Comparison of ENCODE assay signal across 30 cellular contexts in genomic region chr3:130973401-130973800, GRCh38.
"Had no signal": no experiment of that assay in that cellular context is flagged by ENCODE, and none has a peak within 500 bp of the region (broad histone marks: within the 10 kb centered on the region; RNA-seq: fewer than 3 reads in every experiment).

No MANE protein-coding gene starts in this region.

- H3K4me3 ChIP-seq: body of pancreas, esophagus squamous epithelium, gastrocnemius medialis, heart left ventricle had no signal

- H3K4me1 Mint-ChIP-seq: activated CD4-positive, alpha-beta T cell treated with anti-CD3 and anti-CD28 coated beads, Interleukin-2, amount 10 ng/mL, durations not matched to agents 7 days and 5 days had no signal

- H3K4me3 Mint-ChIP-seq: activated CD4-positive, alpha-beta memory T cell treated with anti-CD3 and anti-CD28 coated beads, Interleukin-2, amount 10 ng/mL, durations not matched to agents 7 days and 5 days; activated CD4-positive, alpha-beta T cell treated with anti-CD3 and anti-CD28 coated beads, Interleukin-2, amount 10 ng/mL, durations not matched to agents 7 days and 5 days; activated naive CD8-positive, alpha-beta T cell; activated T-cell treated with anti-CD3 and anti-CD28 coated beads, Interleukin-2, amount 50 U/mL, for 24 hours; activated T-cell treated with anti-CD3 and anti-CD28 coated beads, Interleukin-2, amount 50 U/mL, for 72 hours; effector memory CD8-positive, alpha-beta T cell; T-helper 17 cell had no signal

- H3K9me3 ChIP-seq: body of pancreas, esophagus squamous epithelium, gastrocnemius medialis, heart left ventricle had no signal

- H3K9me3 Mint-ChIP-seq: activated CD4-positive, alpha-beta memory T cell treated with anti-CD3 and anti-CD28 coated beads, Interleukin-2, amount 10 ng/mL, durations not matched to agents 7 days and 5 days; activated CD4-positive, alpha-beta T cell treated with anti-CD3 and anti-CD28 coated beads, Interleukin-2, amount 10 ng/mL, durations not matched to agents 7 days and 5 days; activated T-cell treated with anti-CD3 and anti-CD28 coated beads, Interleukin-2, amount 50 U/mL, for 24 hours; activated T-cell treated with anti-CD3 and anti-CD28 coated beads, Interleukin-2, amount 50 U/mL, for 72 hours; effector memory CD8-positive, alpha-beta T cell had no signal

- H3K27ac ChIP-seq: body of pancreas, epithelial cell of prostate, foreskin keratinocyte, gastrocnemius medialis, heart left ventricle had no signal

- H3K27ac Mint-ChIP-seq: activated CD4-positive, alpha-beta memory T cell treated with anti-CD3 and anti-CD28 coated beads, Interleukin-2, amount 10 ng/mL, durations not matched to agents 7 days and 5 days; activated CD4-positive, alpha-beta T cell treated with anti-CD3 and anti-CD28 coated beads, Interleukin-2, amount 10 ng/mL, durations not matched to agents 7 days and 5 days; activated naive CD8-positive, alpha-beta T cell; activated T-cell treated with anti-CD3 and anti-CD28 coated beads, Interleukin-2, amount 50 U/mL, for 24 hours; activated T-cell treated with anti-CD3 and anti-CD28 coated beads, Interleukin-2, amount 50 U/mL, for 72 hours; effector memory CD8-positive, alpha-beta T cell; T-helper 17 cell had no signal

- H3K27me3 ChIP-seq: body of pancreas, esophagus squamous epithelium, foreskin keratinocyte, gastrocnemius medialis, heart left ventricle had no signal

- DNase-seq: activated CD4-positive, alpha-beta memory T cell treated with anti-CD3 and anti-CD28 coated beads, Interleukin-2, amount 10 ng/mL, durations not matched to agents 7 days and 5 days; activated CD4-positive, alpha-beta T cell treated with anti-CD3 and anti-CD28 coated beads for 1 hour; activated CD4-positive, alpha-beta T cell treated with anti-CD3 and anti-CD28 coated beads for 4 hours; activated CD4-positive, alpha-beta T cell treated with anti-CD3 and anti-CD28 coated beads, Interleukin-2, amount 10 ng/mL, durations not matched to agents 7 days and 5 days; activated CD4-positive, alpha-beta T cell treated with anti-CD3 and anti-CD28 coated beads, Interleukin-2, amount 50 U/mL, for 4 hours; activated CD4-positive, CD25-positive, alpha-beta regulatory T cell; activated CD8-positive, alpha-beta memory T cell treated with anti-CD3 and anti-CD28 coated beads, Interleukin-2, amount 50 U/mL, for 48 hours; activated effector memory CD4-positive, alpha-beta T cell treated with Interleukin-2 at 50 U/mL for 16 hours; activated gamma-delta T cell treated with Interleukin-2 at 50 U/mL for 16 hours; activated naive CD4-positive, alpha-beta T cell treated with anti-CD3 and anti-CD28 coated beads, Interleukin-2, amount 50 U/mL, for 16 hours; activated naive CD4-positive, alpha-beta T cell treated with Interleukin-2 at 50 U/mL for 16 hours; activated T-cell treated with anti-CD3 and anti-CD28 coated beads for 4 hours; activated T-cell treated with anti-CD3 and anti-CD28 coated beads, Interleukin-2, amount 50 U/mL, for 24 hours; activated T-cell treated with anti-CD3 and anti-CD28 coated beads, Interleukin-2, amount 50 U/mL, for 72 hours; amniotic stem cell; anterior cingulate cortex; body of pancreas; cortex of kidney; dermis blood vessel endothelial cell; effector CD4-positive, alpha-beta T cell; effector memory CD8-positive, alpha-beta T cell; esophagus squamous epithelium; foreskin keratinocyte; gastrocnemius medialis; glutamatergic neuron; heart left ventricle; T-helper 1 cell; T-helper 17 cell had no signal

- H3K27me3 Mint-ChIP-seq: activated CD4-positive, alpha-beta memory T cell treated with anti-CD3 and anti-CD28 coated beads, Interleukin-2, amount 10 ng/mL, durations not matched to agents 7 days and 5 days; activated CD4-positive, alpha-beta T cell treated with anti-CD3 and anti-CD28 coated beads, Interleukin-2, amount 10 ng/mL, durations not matched to agents 7 days and 5 days; activated naive CD8-positive, alpha-beta T cell; activated T-cell treated with anti-CD3 and anti-CD28 coated beads, Interleukin-2, amount 50 U/mL, for 24 hours; effector memory CD8-positive, alpha-beta T cell; T-helper 17 cell had no signal

- H3K4me1 ChIP-seq: body of pancreas, gastrocnemius medialis had no signal

- ATAC-seq: activated T-cell treated with anti-CD3 and anti-CD28 coated beads, Interleukin-2, amount 50 U/mL, for 72 hours; body of pancreas; effector memory CD8-positive, alpha-beta T cell; foreskin keratinocyte; gastrocnemius medialis; heart left ventricle; T-helper 17 cell had no signal
